9 cellular contexts compared by ENCODE assay signal in the genomic region with DNA sequence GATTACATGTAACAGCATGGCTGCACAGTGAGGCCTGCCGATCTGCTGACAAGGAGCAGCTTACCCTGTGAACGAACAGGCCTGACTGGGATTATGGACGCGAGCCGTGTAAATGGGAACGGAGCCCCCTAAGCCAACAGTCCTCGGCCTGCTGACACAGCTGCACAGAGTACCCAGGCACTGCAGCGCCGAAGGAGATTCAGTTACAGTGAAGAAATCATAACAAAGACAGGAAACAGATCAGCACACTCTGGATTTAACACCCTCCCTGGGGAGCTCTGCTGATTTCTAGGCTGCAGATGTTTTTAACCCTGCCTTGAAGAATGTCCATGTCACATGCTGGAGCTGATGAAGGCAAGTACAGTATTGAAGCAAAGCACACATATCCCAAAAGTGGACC. TPM values are rescaled to one million over a fixed set of nuclear protein-coding genes. Genes with fewer than 3 reads are reported as not detected.
DNase-seq lines count a peak whose midpoint lies in the region; ATAC-seq, FAIRE-seq and TF ChIP-seq lines count a peak whose summit lies in the region.
"Had no signal": no experiment of that assay in that cellular context is flagged by ENCODE, and none has a peak within 500 bp of the region (broad histone marks: within the 10 kb centered on the region; RNA-seq: fewer than 3 reads in every experiment).

No MANE protein-coding gene starts in this region.

- peak overlapping the region; percentile 57 for H3K27ac ChIP-seq in parathyroid adenoma
- H3K27ac ChIP-seq in foreskin keratinocyte: no peak overlapping the region
- no peak overlapping the region for H3K27ac ChIP-seq in kidney (ENCODE audit: low read depth in 2 of 2, low read length in 2 of 2)
- H3K27ac ChIP-seq: RWPE1 had no signal

- ATAC-seq in stimulated activated naive CD8-positive, alpha-beta T cell treated with anti-CD3 and anti-CD28 coated beads, Interleukin-15, Interleukin-2, amounts not matched to agents 100 U/mL and 50 U/mL, for 24 hours: no peak
- no peak for ATAC-seq in foreskin keratinocyte

- no peaks in the 10 kb centered on the region for H3K27me3 ChIP-seq in parathyroid adenoma (ENCODE audit: control insufficient read depth, insufficient read depth, low read length)
- no peaks in the 10 kb centered on the region for H3K27me3 ChIP-seq in foreskin keratinocyte

- FAIRE-seq in D721Med (lab: Jason Lieb, UNC) (peak; percentile 96), kidney (lab: Jason Lieb, UNC) (no peak)

- DNase-seq in D721Med (ENCODE audit: insufficient read length, low spot score): peak; percentile 67
- DNase-seq in NOMO-1 treated with dmso at 0.1 percent for 144 hours (lab: John Stamatoyannopoulos, UW; ENCODE audit: unreplicated experiment): peak; percentile 63
- peak; percentile 95 for DNase-seq in fibroblast of mammary gland (ENCODE audit: low read depth)
- DNase-seq in stimulated activated naive CD8-positive, alpha-beta T cell treated with anti-CD3 and anti-CD28 coated beads, Interleukin-15, Interleukin-2, amounts not matched to agents 100 U/mL and 50 U/mL, for 24 hours: no peak
- DNase-seq in activated gamma-delta T cell treated with Interleukin-2 at 50 U/mL for 16 hours: no peak
- DNase-seq in foreskin keratinocyte: no peak
- no peak for DNase-seq in kidney

- no peaks in the 10 kb centered on the region for H3K79me2 ChIP-seq in parathyroid adenoma

- no peak overlapping the region for H3K9ac ChIP-seq in parathyroid adenoma
- no peak overlapping the region for H3K9ac ChIP-seq in kidney (ENCODE audit: low read length in 2 of 2)

- H2AFZ ChIP-seq in parathyroid adenoma: peak overlapping the region; percentile 77

- TF ChIP-seq CTCF in D721Med (IDR thresholded peaks at IDR 0.05; ENCODE audit: insufficient read depth, missing control alignments) (no peak), fibroblast of mammary gland (conservative IDR thresholded peaks at IDR 0.05; ENCODE audit: control insufficient read depth, insufficient read depth, low read depth, low read length) (no peak), parathyroid adenoma (IDR thresholded peaks at IDR 0.05) (no peak), foreskin keratinocyte (conservative IDR thresholded peaks at IDR 0.05) (no peak), kidney (IDR thresholded peaks at IDR 0.05; ENCODE audit: borderline replicate concordance, extremely low read depth, insufficient read depth) (no peak)

- H3K4me3 ChIP-seq in fibroblast of mammary gland (ENCODE audit: control insufficient read depth, low read depth, low read length): no peak overlapping the region
- H3K4me3 ChIP-seq in parathyroid adenoma (ENCODE audit: low read depth, low read length): no peak overlapping the region
- no peak overlapping the region for H3K4me3 ChIP-seq in kidney (ENCODE audit: low read length in 2 of 2)

- peak overlapping the region; percentile 34 for H3K4me2 ChIP-seq in parathyroid adenoma (ENCODE audit: low read length)

- intact Hi-C loops in kidney (cut with DNase I): no loop called here

- H3K36me3 ChIP-seq in parathyroid adenoma (ENCODE audit: control insufficient read depth, insufficient read depth, low read length) (no peaks in the 10 kb centered on the region), kidney (ENCODE audit: control insufficient read depth in 1 of 2, insufficient read depth in 2 of 2, low read length in 2 of 2) (no peaks in the 10 kb centered on the region)

- no peaks in the 10 kb centered on the region for H3K9me3 ChIP-seq in parathyroid adenoma (ENCODE audit: control insufficient read depth, low read length)
- no peaks in the 10 kb centered on the region for H3K9me3 ChIP-seq in kidney (ENCODE audit: control insufficient read depth in 1 of 2, low read length in 2 of 2)

- H3K4me1 ChIP-seq in parathyroid adenoma (peaks cover 16% of the 10 kb centered on the region), foreskin keratinocyte (no peaks in the 10 kb centered on the region), kidney (ENCODE audit: control insufficient read depth in 1 of 2, insufficient read depth in 1 of 2, low read depth in 1 of 2, low read length in 2 of 2) (no peaks in the 10 kb centered on the region)

RNA-seq across cellular contexts. Expression of a gene that starts 43.4 kb away (rescaled TPM):
- total RNA-seq in foreskin keratinocyte (not detected in 2 replicates), kidney (7.4 TPM)
- polyA plus RNA-seq in foreskin keratinocyte (not detected in 2 replicates), kidney (ENCODE audit: insufficient read depth, low read depth, low replicate concordance) (1.3 TPM)

Comparison
In these comparisons a context has a peak if more than half of its experiments do, and no peak if none do; other contexts are left out.
1. DNase-seq: peak in D721Med (single experiment), NOMO-1 treated with dmso at 0.1 percent for 144 hours (single experiment) and fibroblast of mammary gland (single experiment); none in stimulated activated naive CD8-positive, alpha-beta T cell treated with anti-CD3 and anti-CD28 coated beads, Interleukin-15, Interleukin-2, amounts not matched to agents 100 U/mL and 50 U/mL, for 24 hours (single experiment), activated gamma-delta T cell treated with Interleukin-2 at 50 U/mL for 16 hours (single experiment), foreskin keratinocyte (0 of 2) and kidney (single experiment).